ENCODE assay signal across 8 cellular contexts in genomic region chr3:45994661-45995369, GRCh38. TPM values are rescaled to one million over a fixed set of nuclear protein-coding genes. Genes with fewer than 3 reads are reported as not detected.
DNase-seq lines count a peak whose midpoint lies in the region; ATAC-seq, FAIRE-seq and TF ChIP-seq lines count a peak whose summit lies in the region.

No MANE protein-coding gene starts in this region.

- H3K9ac ChIP-seq in SK-N-MC (ENCODE audit: insufficient read length) (peak overlapping the region; percentile 73), kidney (ENCODE audit: low read length in 2 of 2) (peak overlapping the region; percentile 88 to 93)

- H3K4me3 ChIP-seq in SK-N-MC, result peak overlapping the region; percentile 83
- H3K4me3 ChIP-seq in body of pancreas, result peak overlapping the region; percentile 77 to 94
- H3K4me3 ChIP-seq in kidney (ENCODE audit: low read length in 2 of 2), result peak overlapping the region; percentile 89 to 93

- H3K27ac ChIP-seq in SK-N-MC, result no peak overlapping the region
- peak overlapping the region; percentile 81 to 96 (median 90) for H3K27ac ChIP-seq in body of pancreas
- H3K27ac ChIP-seq in kidney (ENCODE audit: low read depth in 2 of 2, low read length in 2 of 2), result peak overlapping the region; percentile 75 to 86

- FAIRE-seq in kidney (lab: Jason Lieb, UNC), result no peak

- H3K36me3 ChIP-seq in SK-N-MC (ENCODE audit: insufficient read depth, low read length), result no peaks in the 10 kb centered on the region
- no peaks in the 10 kb centered on the region for H3K36me3 ChIP-seq in body of pancreas (replicated peaks in 1 of 2; ENCODE audit: insufficient read depth in 1 of 2, low read depth in 2 of 2)
- H3K36me3 ChIP-seq in kidney (ENCODE audit: control insufficient read depth in 1 of 2, insufficient read depth in 2 of 2, low read length in 2 of 2), result no peaks in the 10 kb centered on the region

- peak; percentile 7 for ATAC-seq in HG02981 (IDR thresholded peaks at IDR 0.05; ENCODE audit: unreplicated experiment)
- ATAC-seq in body of pancreas, result peak; percentile 37

- DNase-seq in NK-92 treated with Interleukin-12 subunit alpha and Interleukin-12 subunit beta, amount 100 ng/mL, for 24 hours (lab: John Stamatoyannopoulos, UW), result peak; percentile 65
- DNase-seq in NK-92 (lab: John Stamatoyannopoulos, UW; ENCODE audit: unreplicated experiment), result no peak
- DNase-seq in SK-N-MC (ENCODE audit: low read depth, low spot score), result no peak
- peak in 3 of 4 donors; percentile 32 to 41 (median 36) for DNase-seq in body of pancreas
- DNase-seq in kidney, result no peak
- DNase-seq in stimulated activated CD4-positive, alpha-beta T cell treated with anti-CD3 and anti-CD28 coated beads, Interleukin-4, amount 100 ng/mL, for 1 hour, result peak; percentile 33
- DNase-seq in NCI-H446 treated with DMSO at 0.1 percent for 48 hours (lab: John Stamatoyannopoulos, UW), result no peak

- TF ChIP-seq POLR2A in body of pancreas (IDR thresholded peaks at IDR 0.05), result no peak

- 2 to 3% methylated on average over 20 of the region's 20 CpGs for WGBS in body of pancreas, 2 donors

- H3K27me3 ChIP-seq in body of pancreas, result no peaks in the 10 kb centered on the region

- TF ChIP-seq CTCF in body of pancreas (IDR thresholded peaks at IDR 0.05) (no peak), kidney (IDR thresholded peaks at IDR 0.05; ENCODE audit: borderline replicate concordance, extremely low read depth, insufficient read depth) (no peak)

- H3K4me1 ChIP-seq in body of pancreas (peaks cover 49% of the 10 kb centered on the region), kidney (ENCODE audit: control insufficient read depth in 1 of 2, insufficient read depth in 1 of 2, low read depth in 1 of 2, low read length in 2 of 2) (peaks cover 4 to 8% of the 10 kb centered on the region in 2 donors)

- no peaks in the 10 kb centered on the region for H3K9me3 ChIP-seq in SK-N-MC (ENCODE audit: low read depth, low read length)
- H3K9me3 ChIP-seq in body of pancreas, result no peaks in the 10 kb centered on the region
- no peaks in the 10 kb centered on the region for H3K9me3 ChIP-seq in kidney (ENCODE audit: control insufficient read depth in 1 of 2, low read length in 2 of 2)

- intact Hi-C loops in body of pancreas (cut with DNase I), result no loop called here
- intact Hi-C loops in kidney (cut with DNase I), result no loop called here

RNA-seq across cellular contexts. Expression of gene FYCO1, which starts 0.8 kb away (rescaled TPM):
- 10 to 100 TPM; 20.0 to 25.4 TPM for total RNA-seq in body of pancreas
- total RNA-seq in kidney, result 39.1 TPM
- 11.1 TPM for polyA plus RNA-seq in kidney (ENCODE audit: insufficient read depth, low read depth, low replicate concordance)

RNA-seq across cellular contexts. Expression of gene XCR1, which starts 32.5 kb away (rescaled TPM):
- total RNA-seq in body of pancreas (not detected), kidney (1.4 TPM)
- polyA plus RNA-seq in kidney (ENCODE audit: insufficient read depth, low read depth, low replicate concordance), result not detected

RNA-seq across cellular contexts. Expression of gene CXCR6, which starts 51.6 kb away (rescaled TPM):
- 1 to 10 TPM in 1 of 2 donors, not detected in 1; 2.9 TPM for total RNA-seq in body of pancreas
- total RNA-seq in kidney, result 2.7 TPM
- 0.39 TPM for polyA plus RNA-seq in kidney (ENCODE audit: insufficient read depth, low read depth, low replicate concordance)

Comparison
In these comparisons a context has a peak if more than half of its experiments do, and no peak if none do; other contexts are left out.
1. DNase-seq: peak in NK-92 treated with Interleukin-12 subunit alpha and Interleukin-12 subunit beta, amount 100 ng/mL, for 24 hours (single experiment), body of pancreas (3 of 4) and stimulated activated CD4-positive, alpha-beta T cell treated with anti-CD3 and anti-CD28 coated beads, Interleukin-4, amount 100 ng/mL, for 1 hour (single experiment); none in NK-92 (single experiment), SK-N-MC (single experiment), kidney (single experiment) and NCI-H446 treated with DMSO at 0.1 percent for 48 hours (single experiment).
2. Peak in every context shown above with its lines, with median percentiles within 50 percentile points of each other: H3K4me3 ChIP-seq.